Comparison of ENCODE assay signal across 8 cellular contexts in the genomic region with DNA sequence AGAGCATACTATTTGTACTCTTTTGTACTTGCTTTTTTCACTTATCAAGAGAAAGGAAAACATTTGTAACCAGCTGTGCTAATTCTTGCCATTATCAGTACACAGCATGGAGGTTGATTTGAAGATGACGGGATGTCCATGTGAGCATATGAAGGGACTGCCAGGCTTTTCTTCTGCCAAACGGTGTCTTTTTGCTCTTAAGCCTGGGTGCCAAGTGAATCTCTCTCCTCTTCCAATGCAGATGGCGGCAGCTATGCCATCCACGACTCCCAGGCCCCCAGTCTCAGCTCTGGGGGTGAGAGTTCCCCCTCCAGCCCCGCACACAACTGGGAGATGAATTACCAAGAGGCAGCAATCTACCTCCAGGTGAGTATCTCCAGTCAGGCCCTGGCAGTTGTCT. TPM values are rescaled to one million over a fixed set of nuclear protein-coding genes. Genes with fewer than 3 reads are reported as not detected.
DNase-seq lines count a peak whose midpoint lies in the region; ATAC-seq, FAIRE-seq and TF ChIP-seq lines count a peak whose summit lies in the region.

No MANE protein-coding gene starts in this region.

- no peaks in the 10 kb centered on the region for H3K27me3 Mint-ChIP-seq in neural crest cell (ENCODE audit: low read depth)
- H3K27me3 Mint-ChIP-seq in Calu3 (ENCODE audit: unreplicated experiment) = no peaks in the 10 kb centered on the region

- no peaks in the 10 kb centered on the region for H3K36me3 Mint-ChIP-seq in neural crest cell (ENCODE audit: low read depth)
- H3K36me3 Mint-ChIP-seq in Calu3 (ENCODE audit: insufficient read depth, unreplicated experiment) = peaks cover 11% of the 10 kb centered on the region

- H3K4me3 Mint-ChIP-seq in neural crest cell = no peak overlapping the region
- H3K4me3 Mint-ChIP-seq in Calu3 (ENCODE audit: low read depth, unreplicated experiment) = no peak overlapping the region

- H3K27me3 ChIP-seq in BLaER1 = peaks cover 11% of the 10 kb centered on the region

- no peaks in the 10 kb centered on the region for H3K9me3 ChIP-seq in BLaER1

- FAIRE-seq in frontal cortex (lab: Jason Lieb, UNC) = no peak

- H3K9me3 Mint-ChIP-seq in neural crest cell = no peaks in the 10 kb centered on the region
- H3K9me3 Mint-ChIP-seq in Calu3 (ENCODE audit: low read depth, unreplicated experiment) = no peaks in the 10 kb centered on the region

- DNase-seq in NCI-H146 treated with DMSO at 0.1 percent for 48 hours (lab: John Stamatoyannopoulos, UW; ENCODE audit: unreplicated experiment) (peak; percentile 41), neural crest cell (ENCODE audit: low read depth, low spot score) (no peak), frontal cortex (ENCODE audit: low spot score in 2 of 2) (no peak), Calu3 (no peak), omental fat pad (ENCODE audit: low spot score) (no peak)
- DNase-seq in stimulated activated naive CD4-positive, alpha-beta T cell (lab: John Stamatoyannopoulos, UW) = no peak

- H3K4me1 ChIP-seq in BLaER1 = peaks cover 30% of the 10 kb centered on the region

- no peak overlapping the region for H3K4me3 ChIP-seq in BLaER1

- no peak for ATAC-seq in omental fat pad (ENCODE audit: low FRiP score)

- H3K36me3 ChIP-seq in BLaER1 = no peaks in the 10 kb centered on the region

- CTCF ChIA-PET in Calu3 (lab: Charles Lee) = no interaction called here

- intact Hi-C loops in Calu3 (cut with micrococcal nuclease; ENCODE audit: unreplicated experiment) = no loop called here

- H3K27ac ChIP-seq in BLaER1 = no peak overlapping the region
- peak overlapping the region; percentile 95 for H3K27ac ChIP-seq in cingulate gyrus (ENCODE audit: low read depth, low read length)

- peak overlapping the region; percentile 61 for H3K4me2 ChIP-seq in BLaER1

- H3K27ac Mint-ChIP-seq in neural crest cell (ENCODE audit: unreplicated experiment) = peak overlapping the region; percentile 52
- no peak overlapping the region for H3K27ac Mint-ChIP-seq in Calu3 (ENCODE audit: unreplicated experiment)

- BruUV-seq in Calu3 (replicated peaks; lab: Mats Ljungman, UMichigan) = no TSS peak

- H4K20me1 ChIP-seq in BLaER1 = peaks cover 10% of the 10 kb centered on the region; the same call in 1 of the 2 replicates

- H3K4me1 Mint-ChIP-seq in neural crest cell (peaks cover 20% of the 10 kb centered on the region), Calu3 (ENCODE audit: low read depth, unreplicated experiment) (peaks cover 12% of the 10 kb centered on the region)

- no peak overlapping the region for H3K9ac ChIP-seq in BLaER1

- TF ChIP-seq CTCF in neural crest cell (conservative IDR thresholded peaks at IDR 0.05) (no peak), Calu3 (IDR thresholded peaks at IDR 0.05; ENCODE audit: unreplicated experiment) (no peak), omental fat pad (IDR thresholded peaks at IDR 0.05) (no peak)

RNA-seq across cellular contexts. Expression of a gene that starts 38.9 kb away (rescaled TPM):
- total RNA-seq in neural crest cell (18.3 and 18.9 TPM in 2 replicates), frontal cortex (2.4 TPM), Calu3 (2022) (83.0 and 91.1 TPM in 2 replicates), omental fat pad (10 to 100 TPM; 29.4 to 52.0 (median 33.5) TPM)
